Comparison of ENCODE assay signal across 9 cellular contexts in genomic region chr12:69779928-69780327, GRCh38. TPM values are rescaled to one million over a fixed set of nuclear protein-coding genes. Genes with fewer than 3 reads are reported as not detected.
DNase-seq lines count a peak whose midpoint lies in the region; TF ChIP-seq lines count a peak whose summit lies in the region.
"Had no signal": no experiment of that assay in that cellular context is flagged by ENCODE, and none has a peak within 500 bp of the region (broad histone marks: within the 10 kb centered on the region; RNA-seq: fewer than 3 reads in every experiment).

No MANE protein-coding gene starts in this region.

- no peaks in the 10 kb centered on the region for H3K9me3 Mint-ChIP-seq in endothelial cell (ENCODE audit: unreplicated experiment)
- H3K9me3 Mint-ChIP-seq in activated T-helper 2 cell treated with anti-CD3 and anti-CD28 coated beads, Interferon-gamma antibody, Interleukin-2, Interleukin-4, amounts not matched to agents 10 μg/mL and 5 μg/mL and 100 μg/mL, durations not matched to agents 14 hours and 24 hours and 36 hours = peaks cover 5% of the 10 kb centered on the region

- H3K27ac Mint-ChIP-seq in endothelial cell (ENCODE audit: unreplicated experiment) = no peak overlapping the region
- no peak overlapping the region for H3K27ac Mint-ChIP-seq in activated T-helper 2 cell treated with anti-CD3 and anti-CD28 coated beads, Interferon-gamma antibody, Interleukin-2, Interleukin-4, amounts not matched to agents 10 μg/mL and 5 μg/mL and 100 μg/mL, durations not matched to agents 14 hours and 24 hours and 36 hours

- H3K4me3 Mint-ChIP-seq in endothelial cell (ENCODE audit: unreplicated experiment) = no peak overlapping the region
- no peak overlapping the region for H3K4me3 Mint-ChIP-seq in activated T-helper 2 cell treated with anti-CD3 and anti-CD28 coated beads, Interferon-gamma antibody, Interleukin-2, Interleukin-4, amounts not matched to agents 10 μg/mL and 5 μg/mL and 100 μg/mL, durations not matched to agents 14 hours and 24 hours and 36 hours (ENCODE audit: low read depth)

- no peaks in the 10 kb centered on the region for H3K4me1 Mint-ChIP-seq in endothelial cell (ENCODE audit: unreplicated experiment)
- no peaks in the 10 kb centered on the region for H3K4me1 Mint-ChIP-seq in activated T-helper 2 cell treated with anti-CD3 and anti-CD28 coated beads, Interferon-gamma antibody, Interleukin-2, Interleukin-4, amounts not matched to agents 10 μg/mL and 5 μg/mL and 100 μg/mL, durations not matched to agents 14 hours and 24 hours and 36 hours (ENCODE audit: low read depth)

- intact Hi-C loops in activated T-helper 2 cell treated with anti-CD3 and anti-CD28 coated beads, Interferon-gamma antibody, Interleukin-2, Interleukin-4, amounts not matched to agents 10 μg/mL and 5 μg/mL and 100 μg/mL, durations not matched to agents 14 hours and 24 hours and 36 hours (cut with micrococcal nuclease) = no loop called here

- no peak for TF ChIP-seq CTCF in endothelial cell (IDR thresholded peaks at IDR 0.05; ENCODE audit: unreplicated experiment)

- H3K27me3 Mint-ChIP-seq in endothelial cell (ENCODE audit: unreplicated experiment) = no peaks in the 10 kb centered on the region
- H3K27me3 Mint-ChIP-seq in activated T-helper 2 cell treated with anti-CD3 and anti-CD28 coated beads, Interferon-gamma antibody, Interleukin-2, Interleukin-4, amounts not matched to agents 10 μg/mL and 5 μg/mL and 100 μg/mL, durations not matched to agents 14 hours and 24 hours and 36 hours (ENCODE audit: low read depth) = no peaks in the 10 kb centered on the region

- peaks cover 9% of the 10 kb centered on the region for H3K36me3 Mint-ChIP-seq in endothelial cell (ENCODE audit: low read depth, unreplicated experiment)
- H3K36me3 Mint-ChIP-seq in activated T-helper 2 cell treated with anti-CD3 and anti-CD28 coated beads, Interferon-gamma antibody, Interleukin-2, Interleukin-4, amounts not matched to agents 10 μg/mL and 5 μg/mL and 100 μg/mL, durations not matched to agents 14 hours and 24 hours and 36 hours (ENCODE audit: low read depth) = peaks cover 18% of the 10 kb centered on the region

- peak; percentile 18 for DNase-seq in NK-92 treated with Interleukin-12 subunit alpha and Interleukin-12 subunit beta, amount 100 ng/mL, for 24 hours (lab: John Stamatoyannopoulos, UW)
- no peak for DNase-seq in NK-92 (lab: John Stamatoyannopoulos, UW; ENCODE audit: unreplicated experiment)
- DNase-seq in NCI-H187 treated with DMSO at 0.1 percent for 48 hours (lab: John Stamatoyannopoulos, UW) = peak; percentile 41
- peak; percentile 60 for DNase-seq in endothelial cell (ENCODE audit: low spot score)
- peak; percentile 13 for DNase-seq in pulmonary artery endothelial cell (ENCODE audit: low read depth, low spot score)
- DNase-seq in NCI-H128 (lab: John Stamatoyannopoulos, UW; ENCODE audit: unreplicated experiment) = no peak
- no peak for DNase-seq in stimulated activated naive CD4-positive, alpha-beta T cell treated with Interleukin-2 at 50 U/mL for 16 hours (lab: John Stamatoyannopoulos, UW)
- DNase-seq in activated T-helper 2 cell treated with anti-CD3 and anti-CD28 coated beads, Interferon-gamma antibody, Interleukin-2, Interleukin-4, amounts not matched to agents 10 μg/mL and 5 μg/mL and 100 μg/mL, durations not matched to agents 14 hours and 24 hours and 36 hours (ENCODE audit: low spot score) = no peak
- DNase-seq: stimulated activated CD4-positive, alpha-beta T cell treated with anti-CD3 and anti-CD28 coated beads, Interleukin-4, amount 100 ng/mL, for 1 hour had no signal

RNA-seq across cellular contexts. Expression of gene RAB3IP, which starts 41.3 kb away (rescaled TPM):
- total RNA-seq in endothelial cell (ENCODE audit: unreplicated experiment) (14.1 TPM), pulmonary artery endothelial cell (19.7 and 38.8 TPM in 2 replicates)
- 29.8 and 37.7 TPM in 2 replicates for total RNA-seq in activated T-helper 2 cell treated with anti-CD3 and anti-CD28 coated beads, Interferon-gamma antibody, Interleukin-2, Interleukin-4, amounts not matched to agents 10 μg/mL and 5 μg/mL and 100 μg/mL, durations not matched to agents 14 hours and 24 hours and 36 hours

RNA-seq across cellular contexts. Expression of gene MYRFL, which starts 45.1 kb away (rescaled TPM):
- total RNA-seq in endothelial cell (ENCODE audit: unreplicated experiment) (0.69 TPM), pulmonary artery endothelial cell (under 0.01 and 0.18 TPM in 2 replicates)
- not detected in 2 replicates for total RNA-seq in activated T-helper 2 cell treated with anti-CD3 and anti-CD28 coated beads, Interferon-gamma antibody, Interleukin-2, Interleukin-4, amounts not matched to agents 10 μg/mL and 5 μg/mL and 100 μg/mL, durations not matched to agents 14 hours and 24 hours and 36 hours

Comparison
In these comparisons a context has a peak if more than half of its experiments do, and no peak if none do; other contexts are left out.
1. DNase-seq: peak in NK-92 treated with Interleukin-12 subunit alpha and Interleukin-12 subunit beta, amount 100 ng/mL, for 24 hours (single experiment), NCI-H187 treated with DMSO at 0.1 percent for 48 hours (single experiment), endothelial cell (single experiment) and pulmonary artery endothelial cell (single experiment); none in NK-92 (single experiment), NCI-H128 (single experiment), stimulated activated naive CD4-positive, alpha-beta T cell treated with Interleukin-2 at 50 U/mL for 16 hours (single experiment) and activated T-helper 2 cell treated with anti-CD3 and anti-CD28 coated beads, Interferon-gamma antibody, Interleukin-2, Interleukin-4, amounts not matched to agents 10 μg/mL and 5 μg/mL and 100 μg/mL, durations not matched to agents 14 hours and 24 hours and 36 hours (single experiment).